11 cellular contexts compared by ENCODE assay signal in genomic region chr10:112490543-112490942, GRCh38. TPM values are rescaled to one million over a fixed set of nuclear protein-coding genes. Genes with fewer than 3 reads are reported as not detected.
A peak's percentile ranks its signal among the peaks of the same experiment; 100 is the strongest.
DNase-seq lines count a peak whose midpoint lies in the region; ATAC-seq, FAIRE-seq and TF ChIP-seq lines count a peak whose summit lies in the region.
"Had no signal": no experiment of that assay in that cellular context is flagged by ENCODE, and none has a peak within 500 bp of the region (broad histone marks: within the 10 kb centered on the region; RNA-seq: fewer than 3 reads in every experiment).

No MANE protein-coding gene starts in this region.

- no peak overlapping the region for H3K27ac ChIP-seq in left lung
- H3K27ac ChIP-seq: heart left ventricle, sigmoid colon, vagina had no signal

- WGBS in lower leg skin, 2 donors = 23 to 26% methylated on average over 2 of the region's 2 CpGs

- no peak for TF ChIP-seq POLR2A in lower leg skin (IDR thresholded peaks at IDR 0.05)

- H3K27me3 ChIP-seq in left lung = no peaks in the 10 kb centered on the region
- H3K27me3 ChIP-seq: heart left ventricle, sigmoid colon, vagina had no signal

- no peak for TF ChIP-seq CTCF in left lung (IDR thresholded peaks at IDR 0.05)
- no peak for TF ChIP-seq CTCF in lower leg skin (IDR thresholded peaks at IDR 0.05)
- TF ChIP-seq CTCF in D721Med (IDR thresholded peaks at IDR 0.05; ENCODE audit: insufficient read depth, missing control alignments) = no peak

- H3K4me1 ChIP-seq in left lung = peaks cover 2 to 10% of the 10 kb centered on the region in 2 donors

- no peak for FAIRE-seq in D721Med (lab: Jason Lieb, UNC)

- intact Hi-C loops in left lung (cut with DNase I) = no loop called here
- intact Hi-C loops in lower leg skin (cut with DNase I; ENCODE audit: low total_unique reads) = no loop called here

- H3K4me3 ChIP-seq in left lung (no peak overlapping the region), lower leg skin (ENCODE audit: low read depth, poor library complexity, severe bottlenecking) (no peak overlapping the region)
- H3K4me3 ChIP-seq: heart left ventricle, sigmoid colon, vagina had no signal

- DNase-seq in ELR (ENCODE audit: low read depth) = peak; percentile 24
- peak; percentile 71 for DNase-seq in NCI-H146 treated with DMSO at 0.1 percent for 48 hours (lab: John Stamatoyannopoulos, UW; ENCODE audit: unreplicated experiment)
- DNase-seq in SHP77 (lab: John Stamatoyannopoulos, UW) = peak; percentile 58 to 64
- DNase-seq in left lung = peak; percentile 47 to 78
- no peak for DNase-seq in lower leg skin (ENCODE audit: low spot score in 2 of 2)
- DNase-seq in activated naive CD4-positive, alpha-beta T cell treated with Interleukin-2 at 50 U/mL for 16 hours = no peak
- no peak for DNase-seq in activated CD4-positive, CD25-positive, alpha-beta regulatory T cell (lab: John Stamatoyannopoulos, UW)
- DNase-seq in D721Med (ENCODE audit: insufficient read length, low spot score) = no peak
- DNase-seq: sigmoid colon had no signal

- no peaks in the 10 kb centered on the region for H3K9me3 ChIP-seq in left lung
- H3K9me3 ChIP-seq: heart left ventricle, sigmoid colon, vagina had no signal

- H3K36me3 ChIP-seq in left lung = no peaks in the 10 kb centered on the region
- H3K36me3 ChIP-seq: heart left ventricle, sigmoid colon, vagina had no signal

- peak; percentile 49 for ATAC-seq in left lung

RNA-seq across cellular contexts. Expression of gene VTI1A, which starts 43.5 kb away (rescaled TPM):
- total RNA-seq in left lung (10 to 100 TPM; 28.5 to 39.0 TPM), lower leg skin (10 to 100 TPM; 30.8 to 85.7 (median 35.6) TPM)

RNA-seq across cellular contexts. Expression of gene ZDHHC6, which starts 43.8 kb away (rescaled TPM):
- 10 to 100 TPM; 36.0 to 36.5 TPM for total RNA-seq in left lung
- total RNA-seq in lower leg skin = 10 to 100 TPM in 3 of 4 donors, 1 to 10 TPM in 1; 10.0 to 30.6 (median 15.8) TPM

Comparison
In these comparisons a context has a peak if more than half of its experiments do, and no peak if none do; other contexts are left out.
1. DNase-seq: peak in ELR (single experiment), NCI-H146 treated with DMSO at 0.1 percent for 48 hours (single experiment), SHP77 (2 of 2) and left lung (2 of 2); none in lower leg skin (0 of 2), activated naive CD4-positive, alpha-beta T cell treated with Interleukin-2 at 50 U/mL for 16 hours (single experiment), activated CD4-positive, CD25-positive, alpha-beta regulatory T cell (0 of 4) and D721Med (single experiment).